ENCODE assay signal across 2 cellular contexts in the genomic region with DNA sequence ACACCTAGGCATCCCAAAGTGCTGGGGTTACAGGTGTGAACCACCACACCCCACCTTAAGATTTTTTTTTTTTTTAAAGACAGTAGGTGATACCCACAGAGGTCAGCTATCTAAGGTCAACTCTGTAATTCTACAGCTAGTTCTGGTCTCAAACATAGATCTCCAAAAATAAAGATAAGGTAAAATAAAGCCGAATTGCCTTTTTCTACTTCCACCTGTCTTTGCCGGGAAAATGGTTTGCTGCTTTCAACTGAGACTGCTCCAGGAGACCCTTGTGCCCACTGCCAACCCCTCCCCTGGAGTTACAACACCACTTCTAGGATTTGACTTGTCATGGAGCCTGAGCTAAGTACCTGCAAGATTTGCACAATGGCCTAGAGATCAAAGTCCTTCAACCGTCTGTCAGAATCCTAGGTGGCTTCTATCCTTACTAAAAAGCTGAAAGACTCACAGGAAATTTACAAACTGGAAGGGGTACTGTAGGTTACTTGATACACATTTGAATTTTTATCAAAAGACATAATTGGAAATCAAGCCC.
TF ChIP-seq lines count a peak whose summit lies in the region.

No MANE protein-coding gene starts in this region.

TF ChIP-seq in GM23338, 12 proteins besides CTCF, POLR2A, EP300 and RAD21 (continues in another document):
- no peak for TF ChIP-seq CREB1 (CRISPR knock-in tag; IDR thresholded peaks at IDR 0.05; ENCODE audit: low read depth)
- no peak for TF ChIP-seq JUNB (IDR thresholded peaks at IDR 0.05; ENCODE audit: unreplicated experiment)
- no peak for TF ChIP-seq EZH2 (IDR thresholded peaks at IDR 0.05; ENCODE audit: low read depth, unreplicated experiment)
- TF ChIP-seq, protein P1, sequence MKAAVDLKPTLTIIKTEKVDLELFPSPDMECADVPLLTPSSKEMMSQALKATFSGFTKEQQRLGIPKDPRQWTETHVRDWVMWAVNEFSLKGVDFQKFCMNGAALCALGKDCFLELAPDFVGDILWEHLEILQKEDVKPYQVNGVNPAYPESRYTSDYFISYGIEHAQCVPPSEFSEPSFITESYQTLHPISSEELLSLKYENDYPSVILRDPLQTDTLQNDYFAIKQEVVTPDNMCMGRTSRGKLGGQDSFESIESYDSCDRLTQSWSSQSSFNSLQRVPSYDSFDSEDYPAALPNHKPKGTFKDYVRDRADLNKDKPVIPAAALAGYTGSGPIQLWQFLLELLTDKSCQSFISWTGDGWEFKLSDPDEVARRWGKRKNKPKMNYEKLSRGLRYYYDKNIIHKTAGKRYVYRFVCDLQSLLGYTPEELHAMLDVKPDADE (IDR thresholded peaks at IDR 0.05) = no peak
- no peak for TF ChIP-seq STAT1 (IDR thresholded peaks at IDR 0.05; ENCODE audit: unreplicated experiment)
- TF ChIP-seq EZH2phosphoT487 (IDR thresholded peaks at IDR 0.05; ENCODE audit: unreplicated experiment) = no peak
- no peak for TF ChIP-seq POLR2AphosphoS5 (IDR thresholded peaks at IDR 0.05; ENCODE audit: low read depth)
- no peak for TF ChIP-seq NANOG (IDR thresholded peaks at IDR 0.05; ENCODE audit: borderline replicate concordance)
- TF ChIP-seq, protein P2, sequence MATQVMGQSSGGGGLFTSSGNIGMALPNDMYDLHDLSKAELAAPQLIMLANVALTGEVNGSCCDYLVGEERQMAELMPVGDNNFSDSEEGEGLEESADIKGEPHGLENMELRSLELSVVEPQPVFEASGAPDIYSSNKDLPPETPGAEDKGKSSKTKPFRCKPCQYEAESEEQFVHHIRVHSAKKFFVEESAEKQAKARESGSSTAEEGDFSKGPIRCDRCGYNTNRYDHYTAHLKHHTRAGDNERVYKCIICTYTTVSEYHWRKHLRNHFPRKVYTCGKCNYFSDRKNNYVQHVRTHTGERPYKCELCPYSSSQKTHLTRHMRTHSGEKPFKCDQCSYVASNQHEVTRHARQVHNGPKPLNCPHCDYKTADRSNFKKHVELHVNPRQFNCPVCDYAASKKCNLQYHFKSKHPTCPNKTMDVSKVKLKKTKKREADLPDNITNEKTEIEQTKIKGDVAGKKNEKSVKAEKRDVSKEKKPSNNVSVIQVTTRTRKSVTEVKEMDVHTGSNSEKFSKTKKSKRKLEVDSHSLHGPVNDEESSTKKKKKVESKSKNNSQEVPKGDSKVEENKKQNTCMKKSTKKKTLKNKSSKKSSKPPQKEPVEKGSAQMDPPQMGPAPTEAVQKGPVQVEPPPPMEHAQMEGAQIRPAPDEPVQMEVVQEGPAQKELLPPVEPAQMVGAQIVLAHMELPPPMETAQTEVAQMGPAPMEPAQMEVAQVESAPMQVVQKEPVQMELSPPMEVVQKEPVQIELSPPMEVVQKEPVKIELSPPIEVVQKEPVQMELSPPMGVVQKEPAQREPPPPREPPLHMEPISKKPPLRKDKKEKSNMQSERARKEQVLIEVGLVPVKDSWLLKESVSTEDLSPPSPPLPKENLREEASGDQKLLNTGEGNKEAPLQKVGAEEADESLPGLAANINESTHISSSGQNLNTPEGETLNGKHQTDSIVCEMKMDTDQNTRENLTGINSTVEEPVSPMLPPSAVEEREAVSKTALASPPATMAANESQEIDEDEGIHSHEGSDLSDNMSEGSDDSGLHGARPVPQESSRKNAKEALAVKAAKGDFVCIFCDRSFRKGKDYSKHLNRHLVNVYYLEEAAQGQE (IDR thresholded peaks at IDR 0.05; ENCODE audit: unreplicated experiment) = no peak
- TF ChIP-seq ZNF331 (CRISPR knock-in tag; IDR thresholded peaks at IDR 0.05; ENCODE audit: low read depth) = no peak
- no peak for TF ChIP-seq ZNF114 (CRISPR knock-in tag; IDR thresholded peaks at IDR 0.05)

TF ChIP-seq in IMR-90, 13 proteins besides CTCF, POLR2A, EP300 and RAD21:
- TF ChIP-seq MAFK (IDR thresholded peaks at IDR 0.05; ENCODE audit: low read depth, low read length) (no peak), BHLHE40 (IDR thresholded peaks at IDR 0.05; ENCODE audit: low read depth, low read length) (no peak), MXI1 (IDR thresholded peaks at IDR 0.05; ENCODE audit: borderline replicate concordance, low read depth, low read length) (no peak), CEBPB (IDR thresholded peaks at IDR 0.05; ENCODE audit: low read depth, low read length) (no peak), RFX5 (IDR thresholded peaks at IDR 0.05; ENCODE audit: low read depth, low read length) (no peak), SMC3 (IDR thresholded peaks at IDR 0.05; ENCODE audit: low read depth, low read length) (no peak), MAZ (IDR thresholded peaks at IDR 0.05; ENCODE audit: borderline replicate concordance, low read depth, low read length) (no peak), CHD1 (IDR thresholded peaks at IDR 0.05; ENCODE audit: low read depth, low read length) (no peak), FOS (IDR thresholded peaks at IDR 0.05; ENCODE audit: low read depth, low read length) (no peak), RCOR1 (IDR thresholded peaks at IDR 0.05; ENCODE audit: insufficient replicate concordance, low read length) (no peak), NFE2L2 (IDR thresholded peaks at IDR 0.05; ENCODE audit: low read depth, low read length) (no peak)
- TF ChIP-seq, protein P3, sequence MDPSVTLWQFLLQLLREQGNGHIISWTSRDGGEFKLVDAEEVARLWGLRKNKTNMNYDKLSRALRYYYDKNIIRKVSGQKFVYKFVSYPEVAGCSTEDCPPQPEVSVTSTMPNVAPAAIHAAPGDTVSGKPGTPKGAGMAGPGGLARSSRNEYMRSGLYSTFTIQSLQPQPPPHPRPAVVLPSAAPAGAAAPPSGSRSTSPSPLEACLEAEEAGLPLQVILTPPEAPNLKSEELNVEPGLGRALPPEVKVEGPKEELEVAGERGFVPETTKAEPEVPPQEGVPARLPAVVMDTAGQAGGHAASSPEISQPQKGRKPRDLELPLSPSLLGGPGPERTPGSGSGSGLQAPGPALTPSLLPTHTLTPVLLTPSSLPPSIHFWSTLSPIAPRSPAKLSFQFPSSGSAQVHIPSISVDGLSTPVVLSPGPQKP (IDR thresholded peaks at IDR 0.05; ENCODE audit: borderline replicate concordance, low read depth, low read length) = no peak
- TF ChIP-seq, protein P4, sequence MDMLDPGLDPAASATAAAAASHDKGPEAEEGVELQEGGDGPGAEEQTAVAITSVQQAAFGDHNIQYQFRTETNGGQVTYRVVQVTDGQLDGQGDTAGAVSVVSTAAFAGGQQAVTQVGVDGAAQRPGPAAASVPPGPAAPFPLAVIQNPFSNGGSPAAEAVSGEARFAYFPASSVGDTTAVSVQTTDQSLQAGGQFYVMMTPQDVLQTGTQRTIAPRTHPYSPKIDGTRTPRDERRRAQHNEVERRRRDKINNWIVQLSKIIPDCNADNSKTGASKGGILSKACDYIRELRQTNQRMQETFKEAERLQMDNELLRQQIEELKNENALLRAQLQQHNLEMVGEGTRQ (IDR thresholded peaks at IDR 0.05; ENCODE audit: low read depth, low read length) = no peak
